In genomic region chr4:6641971-6642320, GRCh38 we compare ENCODE assay signal across 8 cellular contexts. TPM values are rescaled to one million over a fixed set of nuclear protein-coding genes. Genes with fewer than 3 reads are reported as not detected.
DNase-seq lines count a peak whose midpoint lies in the region; ATAC-seq and TF ChIP-seq lines count a peak whose summit lies in the region.

No MANE protein-coding gene starts in this region.

- peak overlapping the region; percentile 99 for H3K4me3 Mint-ChIP-seq in CD8-positive, alpha-beta T cell
- peak overlapping the region; percentile 99 for H3K4me3 Mint-ChIP-seq in osteocyte (ENCODE audit: unreplicated experiment)

- H3K27ac Mint-ChIP-seq in CD8-positive, alpha-beta T cell: peak overlapping the region; percentile 99
- H3K27ac Mint-ChIP-seq in osteocyte (ENCODE audit: unreplicated experiment): peak overlapping the region; percentile 99

- no peaks in the 10 kb centered on the region for H3K27me3 Mint-ChIP-seq in CD8-positive, alpha-beta T cell (ENCODE audit: low read depth)
- no peaks in the 10 kb centered on the region for H3K27me3 Mint-ChIP-seq in osteocyte (ENCODE audit: unreplicated experiment)

- no peaks in the 10 kb centered on the region for H3K9me3 ChIP-seq in CD8-positive, alpha-beta T cell (ENCODE audit: low read length)
- H3K9me3 ChIP-seq in Panc1 (ENCODE audit: control insufficient read depth, insufficient read depth, low read depth, low read length): no peaks in the 10 kb centered on the region

- CTCF ChIA-PET in CD8-positive, alpha-beta T cell (lab: Charles Lee): interaction anchor here (0.6 to 3.9 kb wide), 7 partner anchors 21 to 232 kb away, joined by 3 to 15 read pairs (median 3); partner anchors contain the start of gene BLOC1S4
- CTCF ChIA-PET in Panc1 (lab: Charles Lee): no interaction called here

- peak overlapping the region; percentile 96 for H3K27ac ChIP-seq in CD8-positive, alpha-beta T cell (ENCODE audit: low read depth, low read length)
- H3K27ac ChIP-seq in Panc1 (ENCODE audit: low read length): peak overlapping the region; percentile 97
- H3K27ac ChIP-seq in epithelial cell of prostate: peak overlapping the region; percentile 92

- H3K27me3 ChIP-seq in CD8-positive, alpha-beta T cell (ENCODE audit: insufficient read depth, low read length): no peaks in the 10 kb centered on the region
- no peaks in the 10 kb centered on the region for H3K27me3 ChIP-seq in Panc1 (ENCODE audit: control insufficient read depth, insufficient read depth, low read length)

- no peak for ATAC-seq in CD8-positive, alpha-beta T cell
- ATAC-seq in Panc1: no peak
- ATAC-seq in GM18909 (IDR thresholded peaks at IDR 0.05; ENCODE audit: poor library complexity, unreplicated experiment): no peak

- intact Hi-C loops in CD8-positive, alpha-beta T cell (cut with DNase I, micrococcal nuclease): loop anchor here (1.0 to 5.0 kb wide), 7 partner anchors 17 to 425 kb away; partner anchors contain the start of genes GRPEL1 (in 1 of the 2), KIAA0232 (in 1 of the 2) and TADA2B (in 1 of the 2)
- intact Hi-C loops in Panc1 (cut with micrococcal nuclease; ENCODE audit: unreplicated experiment): no loop called here

- TSS peak; percentile 97 for BruUV-seq in Panc1 (replicated peaks; lab: Mats Ljungman, UMichigan)

- peaks cover 42% of the 10 kb centered on the region for H3K36me3 Mint-ChIP-seq in CD8-positive, alpha-beta T cell
- H3K36me3 Mint-ChIP-seq in osteocyte (ENCODE audit: unreplicated experiment): peaks cover 23% of the 10 kb centered on the region

- DNase-seq in CD8-positive, alpha-beta T cell: no peak
- DNase-seq in Panc1 (ENCODE audit: low read depth, low spot score): no peak
- DNase-seq in epithelial cell of prostate (ENCODE audit: low read depth, low spot score): no peak
- DNase-seq in osteocyte (ENCODE audit: extremely low spot score, unreplicated experiment): no peak
- no peak for DNase-seq in DMS53 (lab: John Stamatoyannopoulos, UW)
- no peak for DNase-seq in germinal center (ENCODE audit: low spot score)
- DNase-seq in AML-193 (lab: John Stamatoyannopoulos, UW): no peak

- peaks cover 17% of the 10 kb centered on the region for H3K4me1 ChIP-seq in CD8-positive, alpha-beta T cell (ENCODE audit: insufficient read depth, low read length)
- H3K4me1 ChIP-seq in Panc1 (ENCODE audit: control insufficient read depth, insufficient read depth, low read length): peaks cover 7% of the 10 kb centered on the region

- H3K4me3 ChIP-seq in CD8-positive, alpha-beta T cell (ENCODE audit: low read depth, low read length): peak overlapping the region; percentile 96
- H3K4me3 ChIP-seq in Panc1 (ENCODE audit: low read depth in 2 of 2, low read length in 2 of 2): peak overlapping the region; percentile 89 to 90

- TF ChIP-seq CTCF in CD8-positive, alpha-beta T cell (IDR thresholded peaks at IDR 0.05): no peak
- no peak for TF ChIP-seq CTCF in Panc1 (IDR thresholded peaks at IDR 0.05)
- no peak for TF ChIP-seq CTCF in osteocyte (IDR thresholded peaks at IDR 0.05)

- peaks cover 41% of the 10 kb centered on the region for H3K4me1 Mint-ChIP-seq in CD8-positive, alpha-beta T cell (ENCODE audit: low read depth)
- H3K4me1 Mint-ChIP-seq in osteocyte (ENCODE audit: unreplicated experiment): peaks cover 25% of the 10 kb centered on the region

- H3K9me3 Mint-ChIP-seq in CD8-positive, alpha-beta T cell: no peaks in the 10 kb centered on the region
- H3K9me3 Mint-ChIP-seq in osteocyte (ENCODE audit: unreplicated experiment): no peaks in the 10 kb centered on the region

- POLR2A ChIA-PET in CD8-positive, alpha-beta T cell (lab: Charles Lee): interaction anchor here (0.6 to 5.8 kb wide), 7 partner anchors 32 to 426 kb away, joined by 3 to 76 read pairs (median 19); partner anchors contain the start of genes BLOC1S4, GRPEL1 and MRFAP1L1
- POLR2A ChIA-PET in Panc1 (lab: Charles Lee): no interaction called here

- in situ Hi-C loops in Panc1 (cut with HindIII; ENCODE audit: low pct_unique_long_range_greater_than_20kb, low sequenced_read_pairs): no loop called here

- peaks cover 16% of the 10 kb centered on the region for H3K36me3 ChIP-seq in CD8-positive, alpha-beta T cell (ENCODE audit: insufficient read depth, low read length)
- peaks cover 19% of the 10 kb centered on the region for H3K36me3 ChIP-seq in Panc1 (ENCODE audit: control insufficient read depth, insufficient read depth, low read length)

RNA-seq across cellular contexts. Expression of gene MRFAP1, which starts 1.5 kb away (rescaled TPM):
- total RNA-seq in CD8-positive, alpha-beta T cell: 100 to 1,000 TPM; 177 to 183 TPM
- 212 TPM for total RNA-seq in Panc1 (2021; ENCODE audit: unreplicated experiment)
- polyA plus RNA-seq in Panc1 (2012; ENCODE audit: insufficient read length): 386 TPM
- 310 and 312 TPM in 2 replicates for total RNA-seq in osteocyte

RNA-seq across cellular contexts. Expression of gene S100P, which starts 51.7 kb away (rescaled TPM):
- total RNA-seq in CD8-positive, alpha-beta T cell: 1 to 10 TPM; 1.1 to 1.5 TPM
- total RNA-seq in Panc1 (2021; ENCODE audit: unreplicated experiment) (2.3 TPM), osteocyte (not detected in 2 replicates)
- polyA plus RNA-seq in Panc1 (2012; ENCODE audit: insufficient read length): 0.88 TPM
